In the genomic region with DNA sequence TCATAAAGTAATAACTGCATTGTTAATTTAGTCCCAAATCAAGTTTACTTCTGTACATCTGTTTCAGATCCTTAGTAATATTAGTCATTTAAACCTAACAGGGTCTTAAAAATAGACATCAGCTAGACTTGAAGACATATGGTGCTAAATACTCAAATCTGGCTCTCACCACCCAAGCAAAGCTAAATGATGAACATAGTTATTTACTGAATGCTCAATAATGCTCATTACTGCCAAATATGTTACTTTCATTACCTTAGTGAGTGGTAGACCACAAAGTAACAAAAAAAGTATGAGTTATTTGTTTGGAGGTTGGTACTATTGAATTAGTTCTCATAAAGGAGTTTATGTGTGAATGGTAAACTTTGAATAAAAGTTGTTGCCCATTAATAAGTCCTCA, we compare ENCODE assay signal across 23 cellular contexts.
DNase-seq lines count a peak whose midpoint lies in the region; ATAC-seq and FAIRE-seq lines count a peak whose summit lies in the region.
"Had no signal": no experiment of that assay in that cellular context is flagged by ENCODE, and none has a peak within 500 bp of the region (broad histone marks: within the 10 kb centered on the region; RNA-seq: fewer than 3 reads in every experiment).

No MANE protein-coding gene starts in this region.

- peak; percentile 56 for ATAC-seq in GM18519 (IDR thresholded peaks at IDR 0.05; ENCODE audit: low FRiP score, unreplicated experiment)
- ATAC-seq in GM19463 (IDR thresholded peaks at IDR 0.05; ENCODE audit: unreplicated experiment): peak; percentile 56
- ATAC-seq in HG02973 (IDR thresholded peaks at IDR 0.05; ENCODE audit: unreplicated experiment): peak; percentile 55
- no peak for ATAC-seq in natural killer cell treated with Interleukin-12 subunit alpha and Interleukin-12 subunit beta and Interleukin-15 and Interleukin-18, amount 100 ng/mL, for 72 hours
- ATAC-seq: A549 had no signal

- H3K4me1 Mint-ChIP-seq in natural killer cell treated with Interleukin-12 subunit alpha and Interleukin-12 subunit beta and Interleukin-15 and Interleukin-18, amount 100 ng/mL, for 72 hours (ENCODE audit: low read depth in 2 of 2): no peaks in the 10 kb centered on the region
- H3K4me1 Mint-ChIP-seq: CD4-positive, alpha-beta memory T cell had no signal

- no peaks in the 10 kb centered on the region for H3K27me3 Mint-ChIP-seq in natural killer cell treated with Interleukin-12 subunit alpha and Interleukin-12 subunit beta and Interleukin-15 and Interleukin-18, amount 100 ng/mL, for 72 hours
- H3K27me3 Mint-ChIP-seq: CD4-positive, alpha-beta memory T cell had no signal

- DNase-seq in cortex of kidney (lab: John Stamatoyannopoulos, UW) (no peak), RCC 7860 (ENCODE audit: low spot score) (no peak)
- no peak for DNase-seq in activated CD4-positive, alpha-beta T cell treated with anti-CD3 and anti-CD28 coated beads, Interleukin-2, amount 50 U/mL, for 4 hours
- no peak for DNase-seq in natural killer cell treated with Interleukin-12 subunit alpha and Interleukin-12 subunit beta and Interleukin-15 and Interleukin-18, amount 100 ng/mL, for 72 hours (ENCODE audit: low spot score)
- DNase-seq: 8988T; ACHN; AML-193; C1 segment of cervical spinal cord; Calu3; CD4-positive, alpha-beta memory T cell; COR-L47; DMS153; DND-41; GOT3; HFFc6 had no signal

- no peak overlapping the region for H3K4me3 Mint-ChIP-seq in natural killer cell treated with Interleukin-12 subunit alpha and Interleukin-12 subunit beta and Interleukin-15 and Interleukin-18, amount 100 ng/mL, for 72 hours
- H3K4me3 Mint-ChIP-seq: CD4-positive, alpha-beta memory T cell; HFFc6 had no signal

- no peak overlapping the region for H3K27ac Mint-ChIP-seq in natural killer cell treated with Interleukin-12 subunit alpha and Interleukin-12 subunit beta and Interleukin-15 and Interleukin-18, amount 100 ng/mL, for 72 hours
- H3K27ac Mint-ChIP-seq: CD4-positive, alpha-beta memory T cell; HFFc6 had no signal

- no peak for FAIRE-seq in RCC 7860 (lab: Jason Lieb, UNC)
- FAIRE-seq: A549, G401.6, GM12891, GM18507, H54 had no signal

- H3K9me3 Mint-ChIP-seq in natural killer cell treated with Interleukin-12 subunit alpha and Interleukin-12 subunit beta and Interleukin-15 and Interleukin-18, amount 100 ng/mL, for 72 hours: peaks cover 21% of the 10 kb centered on the region

- H3K36me3 Mint-ChIP-seq in natural killer cell treated with Interleukin-12 subunit alpha and Interleukin-12 subunit beta and Interleukin-15 and Interleukin-18, amount 100 ng/mL, for 72 hours: peaks cover 4% of the 10 kb centered on the region
- H3K36me3 Mint-ChIP-seq: CD4-positive, alpha-beta memory T cell had no signal

Comparison
In these comparisons a context has a peak if more than half of its experiments do, and no peak if none do; other contexts are left out.
1. ATAC-seq: peak in GM18519 (single experiment), GM19463 (single experiment) and HG02973 (single experiment); none in natural killer cell treated with Interleukin-12 subunit alpha and Interleukin-12 subunit beta and Interleukin-15 and Interleukin-18, amount 100 ng/mL, for 72 hours (0 of 2).